21 cellular contexts compared by ENCODE assay signal in the genomic region with DNA sequence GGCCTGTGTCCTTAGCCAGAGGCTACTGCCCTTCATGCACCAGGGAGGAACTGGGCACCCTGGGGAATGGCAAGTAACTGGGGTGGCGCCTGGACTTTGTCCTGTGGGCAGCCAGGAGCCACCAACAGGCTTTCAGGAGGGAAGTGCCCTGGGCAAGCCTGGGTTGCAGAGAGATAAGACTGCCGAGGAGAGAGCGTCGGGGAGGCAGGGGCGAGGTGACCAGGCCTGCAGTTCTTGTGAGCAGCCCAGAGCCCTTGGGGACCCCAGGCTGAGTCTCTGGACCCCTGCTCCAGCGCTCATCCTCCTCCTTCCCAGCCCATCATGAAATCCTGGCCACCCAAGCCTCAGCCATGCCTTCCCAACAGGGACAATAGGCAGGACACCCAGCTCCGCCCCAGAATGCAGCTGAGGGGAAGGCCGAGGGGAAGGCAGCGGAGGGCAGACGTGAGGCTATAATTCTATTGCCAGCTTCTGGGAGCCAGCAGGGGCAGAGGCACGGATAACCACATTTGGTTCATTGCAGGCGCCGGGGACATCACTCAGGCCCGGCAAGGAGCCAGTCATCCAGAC. TPM values are rescaled to one million over a fixed set of nuclear protein-coding genes. Genes with fewer than 3 reads are reported as not detected.
DNase-seq lines count a peak whose midpoint lies in the region; TF ChIP-seq lines count a peak whose summit lies in the region.
"Had no signal": no experiment of that assay in that cellular context is flagged by ENCODE, and none has a peak within 500 bp of the region (broad histone marks: within the 10 kb centered on the region; RNA-seq: fewer than 3 reads in every experiment).

No MANE protein-coding gene starts in this region.

- H3K27ac ChIP-seq in WERI-Rb-1 = no peak overlapping the region
- H3K27ac ChIP-seq: 22Rv1, skin epidermis, upper lobe of left lung had no signal

- peak; percentile 24 for DNase-seq in activated CD4-positive, CD25-positive, alpha-beta regulatory T cell treated with anti-CD3 and anti-CD28 coated beads, Interleukin-2, amount 50 U/mL, for 72 hours
- DNase-seq in activated CD4-positive, CD25-positive, alpha-beta regulatory T cell (lab: John Stamatoyannopoulos, UW) = no peak
- DNase-seq in SW480 (ENCODE audit: low spot score) = peak; percentile 54
- peak; percentile 11 for DNase-seq in iPS-NIHi7 (ENCODE audit: extremely low spot score)
- DNase-seq in progenitor cell of endocrine pancreas (ENCODE audit: low spot score, unreplicated experiment) = peak; percentile 6
- no peak for DNase-seq in WERI-Rb-1
- no peak for DNase-seq in H4 (ENCODE audit: low spot score)
- DNase-seq in hypothalamus (lab: John Stamatoyannopoulos, UW) = no peak
- DNase-seq: activated CD8-positive, alpha-beta T cell treated with anti-CD3 and anti-CD28 coated beads, Interleukin-2, amount 10 ng/mL, durations not matched to agents 7 days and 5 days; anterior cingulate cortex; KBM-7; NCI-H1092; NCI-H2107; NCI-H774 had no signal

- no peaks in the 10 kb centered on the region for H3K27me3 ChIP-seq in WERI-Rb-1 (ENCODE audit: insufficient read depth, low read depth, severe bottlenecking)
- H3K27me3 ChIP-seq: upper lobe of left lung had no signal

- no peak overlapping the region for H3K4me3 Mint-ChIP-seq in progenitor cell of endocrine pancreas (ENCODE audit: low read depth)
- H3K4me3 Mint-ChIP-seq: activated CD8-positive, alpha-beta T cell treated with anti-CD3 and anti-CD28 coated beads, Interleukin-2, amount 10 ng/mL, durations not matched to agents 7 days and 5 days; activated T-helper 1 cell treated with anti-CD3 and anti-CD28 coated beads, Interleukin-12 subunit alpha, Interleukin-12 subunit beta, Interleukin-2, Interleukin-4 antibody, amounts not matched to agents 30 ng/mL and 10 ng/mL and 1 ng/mL, durations not matched to agents 14 hours and 24 hours and 36 hours; stimulated activated memory B cell treated with anti-CD40 and anti-IgM and Interleukin-4, amounts not matched to agents 10 μg/mL and 1 μg/mL and 100 μg/mL, for 72 hours had no signal

- no peak overlapping the region for H3K27ac Mint-ChIP-seq in progenitor cell of endocrine pancreas
- H3K27ac Mint-ChIP-seq: activated CD8-positive, alpha-beta T cell treated with anti-CD3 and anti-CD28 coated beads, Interleukin-2, amount 10 ng/mL, durations not matched to agents 7 days and 5 days; activated T-helper 1 cell treated with anti-CD3 and anti-CD28 coated beads, Interleukin-12 subunit alpha, Interleukin-12 subunit beta, Interleukin-2, Interleukin-4 antibody, amounts not matched to agents 30 ng/mL and 10 ng/mL and 1 ng/mL, durations not matched to agents 14 hours and 24 hours and 36 hours; stimulated activated memory B cell treated with anti-CD40 and anti-IgM and Interleukin-4, amounts not matched to agents 10 μg/mL and 1 μg/mL and 100 μg/mL, for 72 hours had no signal

- no peaks in the 10 kb centered on the region for H3K9me3 Mint-ChIP-seq in progenitor cell of endocrine pancreas (ENCODE audit: low read depth)
- H3K9me3 Mint-ChIP-seq: activated T-helper 1 cell treated with anti-CD3 and anti-CD28 coated beads, Interleukin-12 subunit alpha, Interleukin-12 subunit beta, Interleukin-2, Interleukin-4 antibody, amounts not matched to agents 30 ng/mL and 10 ng/mL and 1 ng/mL, durations not matched to agents 14 hours and 24 hours and 36 hours; stimulated activated memory B cell treated with anti-CD40 and anti-IgM and Interleukin-4, amounts not matched to agents 10 μg/mL and 1 μg/mL and 100 μg/mL, for 72 hours had no signal

- TF ChIP-seq CTCF in progenitor cell of endocrine pancreas (IDR thresholded peaks at IDR 0.05; ENCODE audit: unreplicated experiment) = no peak
- no peak for TF ChIP-seq CTCF in WERI-Rb-1 (IDR thresholded peaks at IDR 0.05; ENCODE audit: low read depth, low read length)

- peaks cover 12% of the 10 kb centered on the region for H3K9me3 ChIP-seq in WERI-Rb-1 (ENCODE audit: severe bottlenecking)
- H3K9me3 ChIP-seq: upper lobe of left lung had no signal

- H3K4me3 ChIP-seq in WERI-Rb-1 (ENCODE audit: low read depth, low read length) = no peak overlapping the region
- H3K4me3 ChIP-seq: skin epidermis, upper lobe of left lung had no signal

- H3K36me3 ChIP-seq in WERI-Rb-1 = no peaks in the 10 kb centered on the region
- H3K36me3 ChIP-seq: upper lobe of left lung had no signal

- peaks cover 6% of the 10 kb centered on the region for H3K4me1 Mint-ChIP-seq in progenitor cell of endocrine pancreas (ENCODE audit: low read depth)
- H3K4me1 Mint-ChIP-seq: stimulated activated memory B cell treated with anti-CD40 and anti-IgM and Interleukin-4, amounts not matched to agents 10 μg/mL and 1 μg/mL and 100 μg/mL, for 72 hours had no signal

- H3K27me3 Mint-ChIP-seq in progenitor cell of endocrine pancreas = no peaks in the 10 kb centered on the region

- no peaks in the 10 kb centered on the region for H3K36me3 Mint-ChIP-seq in progenitor cell of endocrine pancreas (ENCODE audit: insufficient read depth)
- H3K36me3 Mint-ChIP-seq: stimulated activated memory B cell treated with anti-CD40 and anti-IgM and Interleukin-4, amounts not matched to agents 10 μg/mL and 1 μg/mL and 100 μg/mL, for 72 hours had no signal

RNA-seq across cellular contexts. Expression of a gene that starts 25.1 kb away (rescaled TPM):
- total RNA-seq in progenitor cell of endocrine pancreas = 0.69 and 0.91 TPM in 2 replicates
- total RNA-seq in H4 (2014; rRNA removed; shearing (Covaris generic)) = 0.10 TPM in 1 of 2 replicates, not detected in the other

RNA-seq across cellular contexts. Expression of a gene that starts 47.1 kb away (rescaled TPM):
- total RNA-seq in progenitor cell of endocrine pancreas = 0.29 TPM in 1 of 2 replicates, not detected in the other
- not detected in 2 replicates for total RNA-seq in H4 (2014; rRNA removed; shearing (Covaris generic))
- total RNA-seq: epithelial cell of proximal tubule, mesenteric fat pad had no signal

RNA-seq across cellular contexts. Expression of a gene that starts 54.0 kb away (rescaled TPM):
- 0.64 and 0.93 TPM in 2 replicates for total RNA-seq in progenitor cell of endocrine pancreas
- total RNA-seq in H4 (2014; rRNA removed; shearing (Covaris generic)) = 16.4 and 17.7 TPM in 2 replicates

RNA-seq across cellular contexts. Expression of a gene that starts 56.5 kb away (rescaled TPM):
- total RNA-seq in progenitor cell of endocrine pancreas = not detected in 2 replicates
- total RNA-seq in H4 (2014; rRNA removed; shearing (Covaris generic)) = not detected in 2 replicates

Comparison
In these comparisons a context has a peak if more than half of its experiments do, and no peak if none do; other contexts are left out.
1. DNase-seq: peak in activated CD4-positive, CD25-positive, alpha-beta regulatory T cell treated with anti-CD3 and anti-CD28 coated beads, Interleukin-2, amount 50 U/mL, for 72 hours (single experiment), SW480 (single experiment), iPS-NIHi7 (single experiment) and progenitor cell of endocrine pancreas (single experiment); none in activated CD4-positive, CD25-positive, alpha-beta regulatory T cell (0 of 4), WERI-Rb-1 (single experiment), H4 (single experiment) and hypothalamus (0 of 51).